In the genomic region with DNA sequence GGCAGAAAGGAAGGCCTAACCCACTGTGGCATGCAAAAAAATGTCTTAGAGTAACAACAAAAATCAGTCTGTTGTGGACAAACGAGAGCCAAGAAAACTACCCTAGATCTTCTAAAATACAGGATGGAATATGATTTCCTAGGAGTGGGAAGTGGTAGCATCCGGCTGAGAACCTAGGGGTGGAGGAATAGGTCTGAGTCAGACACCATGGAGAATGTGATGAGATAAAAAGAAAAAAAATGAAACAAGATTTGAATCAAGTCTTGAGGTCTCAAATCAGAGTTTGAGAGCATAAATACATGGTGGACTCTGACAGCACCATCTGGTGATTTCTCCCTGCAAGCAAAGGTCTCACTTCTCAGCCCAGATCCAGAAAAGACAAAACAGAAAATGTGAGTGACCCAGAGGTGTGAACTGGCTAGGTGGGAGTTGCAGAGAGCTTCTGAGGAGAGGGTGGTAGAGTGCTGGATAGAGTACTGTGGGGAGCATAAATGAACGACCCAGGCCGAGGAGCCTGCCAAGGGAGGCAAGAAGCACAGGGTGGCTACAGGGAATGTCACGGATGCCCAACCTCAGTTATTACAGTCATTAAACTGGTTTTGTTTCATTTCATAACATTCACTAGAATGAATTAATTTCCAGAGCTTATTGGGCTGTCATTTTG, we compare ENCODE assay signal across 20 cellular contexts. TPM values are rescaled to one million over a fixed set of nuclear protein-coding genes. Genes with fewer than 3 reads are reported as not detected.
DNase-seq lines count a peak whose midpoint lies in the region; ATAC-seq and TF ChIP-seq lines count a peak whose summit lies in the region.
"Had no signal": no experiment of that assay in that cellular context is flagged by ENCODE, and none has a peak within 500 bp of the region (broad histone marks: within the 10 kb centered on the region; RNA-seq: fewer than 3 reads in every experiment).

No MANE protein-coding gene starts in this region.

- H3K27me3 Mint-ChIP-seq in nephron progenitor cell (ENCODE audit: low read depth, poor library complexity) = peaks cover 3% of the 10 kb centered on the region
- H3K27me3 Mint-ChIP-seq in T-cell = peaks cover 0 to 2% of the 10 kb centered on the region in 2 donors
- H3K27me3 Mint-ChIP-seq: CD4-positive, alpha-beta memory T cell; IgD-negative memory B cell had no signal

- no peak for TF ChIP-seq CTCF in cardiac fibroblast (IDR thresholded peaks at IDR 0.05; ENCODE audit: low read depth, low read length)
- TF ChIP-seq CTCF in nephron progenitor cell (IDR thresholded peaks at IDR 0.05) = no peak

- peak overlapping the region; percentile 31 for H3K27ac Mint-ChIP-seq in nephron progenitor cell
- no peak overlapping the region for H3K27ac Mint-ChIP-seq in T-cell
- H3K27ac Mint-ChIP-seq: CD4-positive, alpha-beta memory T cell; IgD-negative memory B cell; T-helper 2 cell treated with Interferon-gamma antibody and Interleukin-4, amounts not matched to agents 5 μg/mL and 100 μg/mL, for 36 hours had no signal

- POLR2A ChIA-PET in T-cell (lab: Charles Lee) = no interaction called here

- H3K4me3 ChIP-seq in cardiac fibroblast (replicated peaks in 1 of 2; ENCODE audit: low read depth in 2 of 2, low read length in 2 of 2) = peak overlapping the region in 1 of 2 donors; percentile 45
- H3K4me3 ChIP-seq: gastrocnemius medialis, SJCRH30, thoracic aorta had no signal

- no peaks in the 10 kb centered on the region for H3K36me3 Mint-ChIP-seq in nephron progenitor cell (ENCODE audit: low read depth)
- H3K36me3 Mint-ChIP-seq in T-cell = no peaks in the 10 kb centered on the region
- H3K36me3 Mint-ChIP-seq: CD4-positive, alpha-beta memory T cell; naive thymus-derived CD8-positive, alpha-beta T cell had no signal

- ATAC-seq in GM18909 (IDR thresholded peaks at IDR 0.05; ENCODE audit: poor library complexity, unreplicated experiment) = no peak
- ATAC-seq in T-cell (replicated peaks in 1 of 4) = no peak
- ATAC-seq in GM21423 (IDR thresholded peaks at IDR 0.05; ENCODE audit: unreplicated experiment) = no peak
- ATAC-seq: gastrocnemius medialis; naive thymus-derived CD8-positive, alpha-beta T cell had no signal

- peaks cover 12% of the 10 kb centered on the region for H3K4me1 Mint-ChIP-seq in nephron progenitor cell
- H3K4me1 Mint-ChIP-seq in T-cell = no peaks in the 10 kb centered on the region
- H3K4me1 Mint-ChIP-seq: CD4-positive, alpha-beta memory T cell; IgD-negative memory B cell; naive thymus-derived CD8-positive, alpha-beta T cell had no signal

- CTCF ChIA-PET in T-cell (lab: Charles Lee) = interaction anchor here in 1 of 2 donors (2.4 kb wide), 1 partner anchor 8 kb away, joined by 11 read pairs; no protein-coding TSS in a partner anchor

- no peak overlapping the region for H3K4me3 Mint-ChIP-seq in nephron progenitor cell
- H3K4me3 Mint-ChIP-seq in T-cell = no peak overlapping the region
- H3K4me3 Mint-ChIP-seq: CD4-positive, alpha-beta memory T cell; IgD-negative memory B cell; naive thymus-derived CD8-positive, alpha-beta T cell; T-helper 2 cell treated with Interferon-gamma antibody and Interleukin-4, amounts not matched to agents 5 μg/mL and 100 μg/mL, for 36 hours had no signal

- H3K9me3 Mint-ChIP-seq in nephron progenitor cell (peaks cover under 1% of the 10 kb centered on the region), T-cell (no peaks in the 10 kb centered on the region)
- H3K9me3 Mint-ChIP-seq: IgD-negative memory B cell; naive thymus-derived CD8-positive, alpha-beta T cell; T-helper 2 cell treated with Interferon-gamma antibody and Interleukin-4, amounts not matched to agents 5 μg/mL and 100 μg/mL, for 36 hours had no signal

- DNase-seq in AG20443 (ENCODE audit: low spot score) (peak; percentile 27), LHCN-M2 (ENCODE audit: low read depth) (peak; percentile 43), cardiac fibroblast (ENCODE audit: low read depth in 2 of 2) (peak; percentile 54 to 61), nephron progenitor cell (no peak), T-cell (no peak)
- no peak for DNase-seq in activated naive CD4-positive, alpha-beta T cell treated with anti-CD3 and anti-CD28 coated beads, Interleukin-2, amount 50 U/mL, for 16 hours
- DNase-seq: activated CD8-positive, alpha-beta memory T cell treated with anti-CD3 and anti-CD28 coated beads, Interleukin-2, amount 50 U/mL, for 48 hours; CD4-positive, alpha-beta memory T cell; DMS79 treated with DMSO at 0.1 percent for 48 hours; gastrocnemius medialis; MM.1S; naive thymus-derived CD8-positive, alpha-beta T cell; NCI-H774; SJCRH30; stimulated activated naive CD4-positive, alpha-beta T cell had no signal

RNA-seq across cellular contexts. Expression of gene VEPH1, which starts 27.6 kb away (rescaled TPM):
- total RNA-seq in LHCN-M2 (2014; rRNA removed) = 49.0 and 49.6 TPM in 2 replicates
- polyA plus RNA-seq in LHCN-M2 (2012) = 9.2 TPM
- total RNA-seq in T-cell = under 1 TPM in 3 of 5 donors, not detected in 2; 0.33 to 0.67 (median 0.35) TPM
- total RNA-seq: CD4-positive, alpha-beta memory T cell; naive thymus-derived CD8-positive, alpha-beta T cell; SJCRH30 had no signal
- polyA plus RNA-seq: CD4-positive, alpha-beta memory T cell; IgD-negative memory B cell; naive thymus-derived CD8-positive, alpha-beta T cell had no signal

Comparison
In these comparisons a context has a peak if more than half of its experiments do, and no peak if none do; other contexts are left out.
1. DNase-seq: peak in AG20443 (single experiment), LHCN-M2 (single experiment) and cardiac fibroblast (2 of 2); none in nephron progenitor cell (single experiment), activated naive CD4-positive, alpha-beta T cell treated with anti-CD3 and anti-CD28 coated beads, Interleukin-2, amount 50 U/mL, for 16 hours (single experiment) and T-cell (0 of 34).
2. RNA of gene VEPH1, which starts 27.6 kb away (total RNA-seq): 49.0 to 49.6 TPM in LHCN-M2; 0.33 to 0.67 TPM in T-cell; every median in the first group is over 10 times any median in the second.